In genomic region chr9:96067551-96068076, GRCh38 we compare ENCODE assay signal across 22 cellular contexts.
DNase-seq lines count a peak whose midpoint lies in the region; TF ChIP-seq lines count a peak whose summit lies in the region.
"Had no signal": no experiment of that assay in that cellular context is flagged by ENCODE, and none has a peak within 500 bp of the region (broad histone marks: within the 10 kb centered on the region; RNA-seq: fewer than 3 reads in every experiment).

No MANE protein-coding gene starts in this region.

- H3K36me3 ChIP-seq in mucosa of rectum (ENCODE audit: control insufficient read depth in 2 of 2, insufficient read depth in 2 of 2, low read length in 2 of 2) (no peaks in the 10 kb centered on the region), transverse colon (no peaks in the 10 kb centered on the region), ovary (no peaks in the 10 kb centered on the region)
- H3K36me3 ChIP-seq: BE2C, MG63, SJCRH30 had no signal

- no peaks in the 10 kb centered on the region for H3K27me3 ChIP-seq in mucosa of rectum (ENCODE audit: control insufficient read depth in 2 of 2, insufficient read depth in 2 of 2, low read length in 2 of 2)
- H3K27me3 ChIP-seq in transverse colon: no peaks in the 10 kb centered on the region
- H3K27me3 ChIP-seq in ovary: no peaks in the 10 kb centered on the region
- H3K27me3 ChIP-seq: BE2C, MG63, SJCRH30 had no signal

- H3K4me1 ChIP-seq in mucosa of rectum (ENCODE audit: control insufficient read depth in 2 of 2, insufficient read depth in 2 of 2, low read length in 2 of 2): peaks cover 0 to 2% of the 10 kb centered on the region in 2 donors
- no peaks in the 10 kb centered on the region for H3K4me1 ChIP-seq in transverse colon
- peaks cover 15% of the 10 kb centered on the region for H3K4me1 ChIP-seq in ovary (ENCODE audit: insufficient read depth)
- H3K4me1 ChIP-seq: BE2C had no signal

- TF ChIP-seq EP300 in transverse colon (IDR thresholded peaks at IDR 0.05; ENCODE audit: low read depth) (no peak), ovary (IDR thresholded peaks at IDR 0.05) (no peak)

- H3K27ac ChIP-seq in mucosa of rectum (ENCODE audit: low read depth in 2 of 2, low read length in 2 of 2) (peak overlapping the region; percentile 11 to 66), transverse colon (peak overlapping the region in 3 of 4 donors; percentile 23 to 59 (median 41)), ovary (no peak overlapping the region)

- H3K9me3 ChIP-seq in mucosa of rectum (ENCODE audit: control insufficient read depth in 2 of 2, low read length in 2 of 2): no peaks in the 10 kb centered on the region
- H3K9me3 ChIP-seq in transverse colon: no peaks in the 10 kb centered on the region
- no peaks in the 10 kb centered on the region for H3K9me3 ChIP-seq in ovary
- H3K9me3 ChIP-seq: BE2C, MG63, SJCRH30 had no signal

- peaks cover 8% of the 10 kb centered on the region for H3K9me3 Mint-ChIP-seq in dendritic cell treated with granulocyte-macrophage colony-stimulating factor and Interleukin-4, amounts not matched to agents 40 ng/mL and 50 ng/mL, for 4 days
- H3K9me3 Mint-ChIP-seq: CD4-positive, CD25-positive, alpha-beta regulatory T cell; IgD-negative memory B cell had no signal

- peaks cover 7% of the 10 kb centered on the region for H3K36me3 Mint-ChIP-seq in dendritic cell treated with granulocyte-macrophage colony-stimulating factor and Interleukin-4, amounts not matched to agents 40 ng/mL and 50 ng/mL, for 4 days (ENCODE audit: low read depth)
- H3K36me3 Mint-ChIP-seq: CD4-positive, CD25-positive, alpha-beta regulatory T cell; IgD-negative memory B cell had no signal

- WGBS in transverse colon (ENCODE audit: low coverage in 1 of 2), 2 donors: 79 to 84% methylated on average over 3 to 8 of the region's 8 CpGs
- 72 to 85% (median 79%) methylated on average over 8 of the region's 8 CpGs for WGBS in ovary, 3 donors

- in situ Hi-C loops in transverse colon (cut with MboI; ENCODE audit: low pct_ligation_motif_present in 1 of 4, low pct_unique_long_range_greater_than_20kb in 1 of 4, low sequenced_read_pairs in 3 of 4): loop anchor here in 1 of 4 donors (25.0 kb wide), 1 partner anchor 145 kb away; no protein-coding TSS in a partner anchor

- H3K4me1 Mint-ChIP-seq in dendritic cell treated with granulocyte-macrophage colony-stimulating factor and Interleukin-4, amounts not matched to agents 40 ng/mL and 50 ng/mL, for 4 days (ENCODE audit: low read depth): peaks cover 31% of the 10 kb centered on the region
- H3K4me1 Mint-ChIP-seq: CD4-positive, CD25-positive, alpha-beta regulatory T cell; IgD-negative memory B cell had no signal

- DNase-seq in NOMO-1 treated with DMSO at 0.1 percent for 48 hours (lab: John Stamatoyannopoulos, UW; ENCODE audit: unreplicated experiment) (peak; percentile 33), NOMO-1 treated with dmso at 0.1 percent for 144 hours (lab: John Stamatoyannopoulos, UW; ENCODE audit: unreplicated experiment) (no peak), transverse colon (no peak), ovary (no peak), NCI-H2107 treated with DMSO at 0.1 percent for 48 hours (lab: John Stamatoyannopoulos, UW; ENCODE audit: unreplicated experiment) (no peak), NCI-H748 (lab: John Stamatoyannopoulos, UW; ENCODE audit: unreplicated experiment) (no peak)
- DNase-seq: 8988T; BE2C; CD4-positive, CD25-positive, alpha-beta regulatory T cell; COR-L47; DMS 273 treated with DMSO at 0.1 percent for 48 hours; DND-41; Kasumi-1; MG63; NCI-H1105 treated with DMSO at 0.1 percent for 48 hours; NCI-H1694; NCI-H226; NCI-H524 treated with DMSO at 0.1 percent for 48 hours had no signal

- TF ChIP-seq CTCF in transverse colon (IDR thresholded peaks at IDR 0.05): no peak
- TF ChIP-seq CTCF in ovary (IDR thresholded peaks at IDR 0.05): no peak

- intact Hi-C loops in dendritic cell treated with granulocyte-macrophage colony-stimulating factor and Interleukin-4, amounts not matched to agents 40 ng/mL and 50 ng/mL, for 4 days (cut with micrococcal nuclease): loop anchor here (10.0 kb wide), 2 partner anchors 77 to 193 kb away; partner anchors contain the start of gene ERCC6L2
- intact Hi-C loops in transverse colon (cut with DNase I; ENCODE audit: low total_unique reads): no loop called here
- intact Hi-C loops in ovary (cut with DNase I): loop anchor here in 1 of 4 donors (5.0 kb wide), 1 partner anchor 150 kb away; no protein-coding TSS in a partner anchor

- H3K4me3 ChIP-seq in mucosa of rectum (ENCODE audit: low read length in 2 of 2) (no peak overlapping the region), transverse colon (no peak overlapping the region), ovary (no peak overlapping the region)
- H3K4me3 ChIP-seq: MG63, SJCRH30 had no signal

- H3K27ac Mint-ChIP-seq in dendritic cell treated with granulocyte-macrophage colony-stimulating factor and Interleukin-4, amounts not matched to agents 40 ng/mL and 50 ng/mL, for 4 days: peak overlapping the region; percentile 41
- H3K27ac Mint-ChIP-seq: IgD-negative memory B cell had no signal

- no peaks in the 10 kb centered on the region for H3K27me3 Mint-ChIP-seq in dendritic cell treated with granulocyte-macrophage colony-stimulating factor and Interleukin-4, amounts not matched to agents 40 ng/mL and 50 ng/mL, for 4 days

- H3K4me3 Mint-ChIP-seq in dendritic cell treated with granulocyte-macrophage colony-stimulating factor and Interleukin-4, amounts not matched to agents 40 ng/mL and 50 ng/mL, for 4 days: no peak overlapping the region
- H3K4me3 Mint-ChIP-seq: CD4-positive, CD25-positive, alpha-beta regulatory T cell; IgD-negative memory B cell had no signal

- no peak for TF ChIP-seq POLR2A in transverse colon (IDR thresholded peaks at IDR 0.05)
- TF ChIP-seq POLR2A in ovary (IDR thresholded peaks at IDR 0.05): no peak

- H3K9ac ChIP-seq in mucosa of rectum (ENCODE audit: low read depth in 1 of 2, low read length in 2 of 2): no peak overlapping the region

Comparison
In these comparisons a context has a peak if more than half of its experiments do, and no peak if none do; other contexts are left out.
1. H3K27ac ChIP-seq: peak in mucosa of rectum (2 of 2) and transverse colon (3 of 4); none in ovary (0 of 2).